Comparison of ENCODE assay signal across 8 cellular contexts in genomic region chr14:50830932-50831703, GRCh38. TPM values are rescaled to one million over a fixed set of nuclear protein-coding genes. Genes with fewer than 3 reads are reported as not detected.
A peak's percentile ranks its signal among the peaks of the same experiment; 100 is the strongest.
DNase-seq lines count a peak whose midpoint lies in the region; ATAC-seq, FAIRE-seq and TF ChIP-seq lines count a peak whose summit lies in the region.

TSS of gene NIN (minus strand) at chr14:50831162. CDS start at chr14:50822056, 9,106 bp downstream.

- peaks cover 22% of the 10 kb centered on the region for H3K36me3 ChIP-seq in DND-41 (ENCODE audit: insufficient read depth, low read length)
- peaks cover 0 to 2% of the 10 kb centered on the region in 2 donors for H3K36me3 ChIP-seq in neuronal stem cell (replicated peaks in 1 of 2; ENCODE audit: control insufficient read depth in 2 of 2, insufficient read depth in 2 of 2, low read length in 2 of 2)

- H3K23ac ChIP-seq in neuronal stem cell (ENCODE audit: low read depth, low read length, poor library complexity) = peak within 1 kb of the TSS; percentile 55

- peaks cover 29% of the 10 kb centered on the region for H4K20me1 ChIP-seq in DND-41 (ENCODE audit: insufficient read depth, low read length)

- peak within 1 kb of the TSS; percentile 31 for H3K14ac ChIP-seq in neuronal stem cell (ENCODE audit: low read length)

- peak within 1 kb of the TSS; percentile 81 for H2BK120ac ChIP-seq in neuronal stem cell (ENCODE audit: low read depth, low read length)

- no peak within 1 kb of the TSS for H4K8ac ChIP-seq in neuronal stem cell (ENCODE audit: low read depth, low read length)

- no peak for FAIRE-seq in frontal cortex (lab: Jason Lieb, UNC)

- H4K91ac ChIP-seq in neuronal stem cell (ENCODE audit: low read depth, low read length, poor library complexity) = peak within 1 kb of the TSS; percentile 90

- peak within 1 kb of the TSS; percentile 79 for H2BK5ac ChIP-seq in neuronal stem cell (ENCODE audit: low read length)

- H3K79me2 ChIP-seq in DND-41 (ENCODE audit: insufficient read depth, low read length) = peaks cover 47% of the 10 kb centered on the region

- H3K18ac ChIP-seq in neuronal stem cell (ENCODE audit: low read length) = peak within 1 kb of the TSS; percentile 96

- peak within 1 kb of the TSS; percentile 72 for H2AK5ac ChIP-seq in neuronal stem cell (ENCODE audit: low read depth, low read length)

- H2AFZ ChIP-seq in DND-41 (ENCODE audit: low read depth, low read length) (peak within 1 kb of the TSS; percentile 91), neuronal stem cell (ENCODE audit: low read length) (peak within 1 kb of the TSS; percentile 96)

- H3K4me3 ChIP-seq in DND-41 (ENCODE audit: low read depth in 1 of 2, low read length in 2 of 2) = peak within 1 kb of the TSS; percentile 70 to 77
- H3K4me3 ChIP-seq in neuronal stem cell (ENCODE audit: low read length in 2 of 2) = peak within 1 kb of the TSS; percentile 83 to 96

- H2BK15ac ChIP-seq in neuronal stem cell (ENCODE audit: low read length) = peak within 1 kb of the TSS; percentile 62

- H3K4me1 ChIP-seq in DND-41 (ENCODE audit: insufficient read depth, low read length) (peaks cover 66% of the 10 kb centered on the region), neuronal stem cell (ENCODE audit: control insufficient read depth in 2 of 2, insufficient read depth in 1 of 2, low read depth in 1 of 2, low read length in 2 of 2) (peaks cover 7 to 32% of the 10 kb centered on the region in 2 donors)

- DNase-seq in DND-41 = peak; percentile 76
- peak; percentile 51 for DNase-seq in KG1 (lab: John Stamatoyannopoulos, UW)
- DNase-seq in SHP77 treated with DMSO at 0.1 percent for 48 hours (lab: John Stamatoyannopoulos, UW) = peak; percentile 20
- peak; percentile 51 for DNase-seq in activated gamma-delta T cell treated with anti-CD3 and anti-CD28 coated beads, Interleukin-2, amount 50 U/mL, for 16 hours (ENCODE audit: low read depth)
- peak; percentile 69 to 78 for DNase-seq in frontal cortex (ENCODE audit: low spot score in 2 of 2)
- peak; percentile 79 for DNase-seq in neuronal stem cell (ENCODE audit: low spot score)

- H3K9me3 ChIP-seq in DND-41 (ENCODE audit: insufficient read depth, low read length, severe bottlenecking) = no peaks in the 10 kb centered on the region
- no peaks in the 10 kb centered on the region for H3K9me3 ChIP-seq in neuronal stem cell (replicated peaks in 1 of 2; ENCODE audit: control insufficient read depth in 2 of 2, insufficient read depth in 1 of 2, low read depth in 1 of 2, low read length in 2 of 2)

- peak within 1 kb of the TSS; percentile 78 for H3K27ac ChIP-seq in DND-41 (ENCODE audit: low read length)
- H3K27ac ChIP-seq in neuronal stem cell (replicated peaks; ENCODE audit: low read length) = peak within 1 kb of the TSS; percentile 93
- H3K27ac ChIP-seq in temporal lobe (ENCODE audit: low read depth, low read length) = peak within 1 kb of the TSS; percentile 85

- no peaks in the 10 kb centered on the region for H3K27me3 ChIP-seq in DND-41 (ENCODE audit: insufficient read depth, low read length, poor library complexity)
- peaks cover 0 to 10% (median 0%) of the 10 kb centered on the region in 3 experiments for H3K27me3 ChIP-seq in neuronal stem cell (ENCODE audit: control insufficient read depth in 3 of 3, insufficient read depth in 3 of 3, low read depth in 1 of 3, low read length in 3 of 3)

- no CpG with 5 or more reads among the region's 96 CpGs for WGBS in neuronal stem cell (ENCODE audit: extremely low coverage in 2 of 2, insufficient read length in 2 of 2, insufficient replicate concordance in 1 of 2), 2 donors

- H2BK12ac ChIP-seq in neuronal stem cell (ENCODE audit: low read length) = peak within 1 kb of the TSS; percentile 31

- H3K4me2 ChIP-seq in DND-41 (ENCODE audit: insufficient read depth, low read length) (peak within 1 kb of the TSS; percentile 95), neuronal stem cell (ENCODE audit: insufficient read depth, low read length, poor library complexity, severe bottlenecking) (peak within 1 kb of the TSS; percentile 88)

- H3K4ac ChIP-seq in neuronal stem cell (ENCODE audit: low read length) = peak within 1 kb of the TSS; percentile 11

- no peak for TF ChIP-seq CTCF in DND-41 (IDR thresholded peaks at IDR 0.05; ENCODE audit: borderline replicate concordance, extremely low read depth, low read length, poor library complexity, severe bottlenecking)

- H3K9ac ChIP-seq in DND-41 (ENCODE audit: low read depth, low read length) (peak within 1 kb of the TSS; percentile 90), neuronal stem cell (ENCODE audit: low read depth, low read length, poor library complexity) (peak within 1 kb of the TSS; percentile 96)

- ATAC-seq in DND-41 (ENCODE audit: insufficient read depth, low read depth) (peak; percentile 81), GM21717 (IDR thresholded peaks at IDR 0.05; ENCODE audit: unreplicated experiment) (peak; percentile 74)

- no peaks in the 10 kb centered on the region for H3K79me1 ChIP-seq in neuronal stem cell (ENCODE audit: low read depth, low read length)

RNA-seq across cellular contexts. Expression of gene NIN, which starts in this region (rescaled TPM):
- total RNA-seq in frontal cortex = 44.4 TPM
- polyA plus RNA-seq in neuronal stem cell (2013, experiment 1 of 2) = 16.7 TPM
- 17.6 TPM for polyA plus RNA-seq in neuronal stem cell (2013, experiment 2 of 2)
- 43.3 TPM for total RNA-seq in temporal lobe

Comparison
In these comparisons a context has a peak if more than half of its experiments do, and no peak if none do; other contexts are left out.
1. Peak in every context shown above with its lines: DNase-seq, ATAC-seq, H3K4me3 ChIP-seq and H3K27ac ChIP-seq.
2. DNase-seq: peak in every context shown above with its lines; median percentile 79 in neuronal stem cell; 76 in DND-41; 74 in frontal cortex; 51 in KG1; 51 in activated gamma-delta T cell treated with anti-CD3 and anti-CD28 coated beads, Interleukin-2, amount 50 U/mL, for 16 hours; 20 in SHP77 treated with DMSO at 0.1 percent for 48 hours.